In the genomic region with DNA sequence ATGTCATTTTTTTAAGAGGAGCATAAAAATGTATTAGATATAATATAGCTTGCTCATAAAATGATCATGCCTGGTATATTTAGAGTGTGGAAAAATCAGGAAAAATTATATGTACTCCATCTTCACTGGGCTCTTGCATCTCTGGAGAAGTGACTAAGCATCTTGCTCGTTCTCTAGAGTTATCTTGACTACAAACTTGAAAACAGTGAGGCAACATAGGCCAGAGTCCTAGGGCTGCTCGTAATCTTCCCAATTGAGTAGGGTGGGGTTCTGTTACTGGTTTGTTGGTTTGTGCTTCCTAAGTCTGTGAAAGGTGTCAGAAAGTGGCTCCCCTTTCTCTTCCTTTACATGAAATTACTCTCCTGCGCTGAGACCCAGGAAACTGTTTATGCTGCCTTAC, we compare ENCODE assay signal across 15 cellular contexts. TPM values are rescaled to one million over a fixed set of nuclear protein-coding genes. Genes with fewer than 3 reads are reported as not detected.
DNase-seq lines count a peak whose midpoint lies in the region; ATAC-seq and TF ChIP-seq lines count a peak whose summit lies in the region.
"Had no signal": no experiment of that assay in that cellular context is flagged by ENCODE, and none has a peak within 500 bp of the region (broad histone marks: within the 10 kb centered on the region; RNA-seq: fewer than 3 reads in every experiment).

No MANE protein-coding gene starts in this region.

- peaks cover 6% of the 10 kb centered on the region; the same call in 1 of the 2 replicates for H3K4me1 ChIP-seq in IMR-90 (ENCODE audit: control insufficient read depth, insufficient read depth, low read length)
- H3K4me1 ChIP-seq: SJSA1 had no signal

- no peak overlapping the region for H2AK5ac ChIP-seq in IMR-90 (ENCODE audit: low read depth, low read length)

- no peak overlapping the region for H2BK20ac ChIP-seq in IMR-90 (ENCODE audit: low read depth, low read length)

- peaks cover 28% of the 10 kb centered on the region for H3K36me3 Mint-ChIP-seq in progenitor cell of endocrine pancreas (ENCODE audit: insufficient read depth)

- TF ChIP-seq POLR2A in IMR-90 (IDR thresholded peaks at IDR 0.05; ENCODE audit: low read depth, low read length) = no peak

- no peaks in the 10 kb centered on the region for H3K79me1 ChIP-seq in IMR-90 (ENCODE audit: low read depth in 1 of 2, low read length in 2 of 2)

- peaks cover 26% of the 10 kb centered on the region for H3K36me3 ChIP-seq in IMR-90 (ENCODE audit: control insufficient read depth, insufficient read depth, low read length)

- H3K18ac ChIP-seq in IMR-90 (ENCODE audit: low read depth, low read length) = no peak overlapping the region

- intact Hi-C loops in IMR-90 (cut with micrococcal nuclease) = no loop called here

- no peaks in the 10 kb centered on the region for H3K27me3 ChIP-seq in IMR-90 (ENCODE audit: control insufficient read depth, insufficient read depth, low read length)
- H3K27me3 ChIP-seq: SJSA1 had no signal

- CTCF ChIA-PET in IMR-90 (lab: Yijun Ruan, JAX) = no interaction called here

- no peak for TF ChIP-seq RAD21 in IMR-90 (IDR thresholded peaks at IDR 0.05; ENCODE audit: low read length)

- no peak overlapping the region for H4K91ac ChIP-seq in IMR-90 (ENCODE audit: insufficient read depth, low read depth, low read length)

- H3K9ac ChIP-seq in IMR-90 (ENCODE audit: low read depth, low read length) = no peak overlapping the region

- POLR2A ChIA-PET in IMR-90 (lab: Charles Lee; ENCODE audit: unreplicated experiment) = no interaction called here

- BruUV-seq in IMR-90 (replicated peaks; lab: Mats Ljungman, UMichigan) = no TSS peak

- H3K9me3 Mint-ChIP-seq in progenitor cell of endocrine pancreas (ENCODE audit: low read depth) = no peaks in the 10 kb centered on the region

- H3K4me3 ChIP-seq in IMR-90 (ENCODE audit: insufficient read depth, low read depth, low read length) (no peak overlapping the region), fibroblast of pulmonary artery (replicated peaks; ENCODE audit: low read depth, low read length) (no peak overlapping the region)
- H3K4me3 ChIP-seq: SJSA1 had no signal

- no peaks in the 10 kb centered on the region for H4K20me1 ChIP-seq in IMR-90 (ENCODE audit: insufficient read depth, low read length)

- 0 out of 2 replicates have a peak, but pooled peaks cover 4% of the 10 kb centered on the region for H3K9me1 ChIP-seq in IMR-90 (ENCODE audit: insufficient read depth, low read length)

- peak overlapping the region; percentile 56 for H3K27ac Mint-ChIP-seq in progenitor cell of endocrine pancreas

- TF ChIP-seq CTCF in IMR-90 (conservative IDR thresholded peaks at IDR 0.05; ENCODE audit: low read depth, low read length) = no peak
- TF ChIP-seq CTCF in fibroblast of pulmonary artery (IDR thresholded peaks at IDR 0.05; ENCODE audit: low read length, missing control alignments) = no peak
- no peak for TF ChIP-seq CTCF in progenitor cell of endocrine pancreas (IDR thresholded peaks at IDR 0.05; ENCODE audit: unreplicated experiment)

- H3K4me2 ChIP-seq in IMR-90 (ENCODE audit: low read depth, low read length) = no peak overlapping the region

- no peak overlapping the region for H4K5ac ChIP-seq in IMR-90 (ENCODE audit: low read depth, low read length)

- H2AFZ ChIP-seq in IMR-90 (replicated peaks; ENCODE audit: low read length, poor library complexity) = no peak overlapping the region

- H3K27ac ChIP-seq in IMR-90 (ENCODE audit: insufficient read depth, low read length) = no peak overlapping the region; the same call in 1 of the 2 replicates
- H3K27ac ChIP-seq: SJSA1 had no signal

- H2BK5ac ChIP-seq in IMR-90 (ENCODE audit: low read depth, low read length, poor library complexity, severe bottlenecking) = no peak overlapping the region

- H4K8ac ChIP-seq in IMR-90 (ENCODE audit: low read depth in 2 of 2, low read length in 2 of 2) = no peak overlapping the region

- peaks cover 3% of the 10 kb centered on the region for H3K4me1 Mint-ChIP-seq in progenitor cell of endocrine pancreas (ENCODE audit: low read depth)

- H3K9me3 ChIP-seq in IMR-90 (ENCODE audit: control insufficient read depth, insufficient read depth, low read length) = no peaks in the 10 kb centered on the region
- H3K9me3 ChIP-seq: SJSA1 had no signal

- no peak for ATAC-seq in IMR-90 (ENCODE audit: low read depth)
- no peak for ATAC-seq in HG02970 (IDR thresholded peaks at IDR 0.05; ENCODE audit: low FRiP score, unreplicated experiment)
- no peak for ATAC-seq in GM21786 (IDR thresholded peaks at IDR 0.05; ENCODE audit: unreplicated experiment)

- no peak overlapping the region for H3K23ac ChIP-seq in IMR-90 (ENCODE audit: low read depth, low read length)

- H2AK9ac ChIP-seq in IMR-90 (replicated peaks; ENCODE audit: low read depth, low read length, poor library complexity) = no peak overlapping the region

- in situ Hi-C loops in IMR-90 (cut with MboI; ENCODE audit: low sequenced_read_pairs) = no loop called here

- DNase-seq in IMR-90 = peak; percentile 14
- DNase-seq in amniotic epithelial cell (ENCODE audit: low read depth) = peak; percentile 31
- peak; percentile 3 for DNase-seq in fibroblast of pulmonary artery (ENCODE audit: low read depth)
- no peak for DNase-seq in progenitor cell of endocrine pancreas (ENCODE audit: low spot score, unreplicated experiment)
- DNase-seq in CD1c-positive myeloid dendritic cell (ENCODE audit: extremely low spot score) = no peak
- DNase-seq: C1 segment of cervical spinal cord, DND-41, KG1, MV-4-11, NCI-H1436, NCI-H345, NCI-H524 treated with DMSO at 0.1 percent for 48 hours had no signal

- H2BK15ac ChIP-seq in IMR-90 (ENCODE audit: low read depth, low read length) = no peak overlapping the region

- no peak overlapping the region for H3K4ac ChIP-seq in IMR-90 (ENCODE audit: low read depth, low read length)

- no peaks in the 10 kb centered on the region for H3K27me3 Mint-ChIP-seq in progenitor cell of endocrine pancreas

- no CpG with 5 or more reads among the region's 3 CpGs for WGBS in IMR-90 (ENCODE audit: extremely low coverage in 2 of 2, insufficient read length in 1 of 2), 2 experiments

- no peak overlapping the region for H3K14ac ChIP-seq in IMR-90 (replicated peaks; ENCODE audit: low read depth, low read length)

- no peak overlapping the region for H3K4me3 Mint-ChIP-seq in progenitor cell of endocrine pancreas (ENCODE audit: low read depth)

- dilution Hi-C loops in IMR-90 (cut with HindIII; ENCODE audit: low sequenced_read_pairs, unreplicated experiment) = no loop called here

- no peak overlapping the region for H2BK120ac ChIP-seq in IMR-90 (ENCODE audit: low read depth, low read length)

- no peak overlapping the region for H3K56ac ChIP-seq in IMR-90 (ENCODE audit: extremely low read depth, insufficient read depth, low read length)

TF ChIP-seq in IMR-90, 13 proteins besides CTCF, POLR2A, EP300 and RAD21:
- 0 out of 2 replicates have a peak, but pooled peaks have one; percentile 11 for TF ChIP-seq NFE2L2 (IDR thresholded peaks at IDR 0.05; ENCODE audit: low read depth, low read length)
- TF ChIP-seq MAFK (IDR thresholded peaks at IDR 0.05; ENCODE audit: low read depth, low read length) = no peak
TF ChIP-seq in IMR-90: peak in this region for 1.

RNA-seq across cellular contexts. Expression of a gene that starts 46.2 kb away (rescaled TPM):
- total RNA-seq in IMR-90 (2012; rRNA removed) = 21.1 and 22.0 TPM in 2 replicates
- 24.0 and 24.9 TPM in 2 replicates for polyA plus RNA-seq in IMR-90 (2012; rRNA removed)
- 19.0 and 22.8 TPM in 2 replicates for polyA plus RNA-seq in IMR-90 (2012; cell fraction: cytosol; rRNA removed)
- 44.6 and 53.6 TPM in 2 replicates for polyA plus RNA-seq in IMR-90 (2012; cell fraction: nucleus; rRNA removed; ENCODE audit: low replicate concordance)
- total RNA-seq in progenitor cell of endocrine pancreas = 38.8 and 40.1 TPM in 2 replicates

Comparison
In these comparisons a context has a peak if more than half of its experiments do, and no peak if none do; other contexts are left out.
1. DNase-seq: peak in IMR-90 (single experiment), amniotic epithelial cell (single experiment) and fibroblast of pulmonary artery (single experiment); none in progenitor cell of endocrine pancreas (single experiment) and CD1c-positive myeloid dendritic cell (single experiment).